Comparison of ENCODE assay signal across 11 cellular contexts in genomic region chr5:147906326-147907095, GRCh38. TPM values are rescaled to one million over a fixed set of nuclear protein-coding genes. Genes with fewer than 3 reads are reported as not detected.
DNase-seq lines count a peak whose midpoint lies in the region; ATAC-seq and TF ChIP-seq lines count a peak whose summit lies in the region.
"Had no signal": no experiment of that assay in that cellular context is flagged by ENCODE, and none has a peak within 500 bp of the region (broad histone marks: within the 10 kb centered on the region; RNA-seq: fewer than 3 reads in every experiment).

TSS of gene C5orf46 (minus strand) at chr5:147906538. CDS start at chr5:147906501, 37 bp downstream.

- CTCF ChIA-PET in WTC11 (lab: Charles Lee): interaction anchor here (1.2 kb wide), 1 partner anchor 20 kb away, joined by 4 read pairs; no protein-coding TSS in a partner anchor

- no peaks in the 10 kb centered on the region for H3K36me3 Mint-ChIP-seq in type B pancreatic cell
- H3K36me3 Mint-ChIP-seq in WTC11: no peaks in the 10 kb centered on the region

- no peaks in the 10 kb centered on the region for H3K27me3 ChIP-seq in breast epithelium

- H3K27ac ChIP-seq in breast epithelium: peak within 1 kb of the TSS; percentile 39 to 56

- H3K27me3 Mint-ChIP-seq in type B pancreatic cell (peaks cover 3% of the 10 kb centered on the region), WTC11 (ENCODE audit: low read depth) (no peaks in the 10 kb centered on the region)

- DNase-seq in HuH-7.5 (ENCODE audit: low spot score): peak; percentile 7
- DNase-seq in breast epithelium (ENCODE audit: low spot score in 2 of 2): no peak
- DNase-seq in hepatic stellate cell (ENCODE audit: low spot score): peak; percentile 30
- no peak for DNase-seq in type B pancreatic cell (ENCODE audit: extremely low spot score, unreplicated experiment)
- no peak for DNase-seq in WTC11 (ENCODE audit: low spot score)
- no peak for DNase-seq in cortex of kidney (lab: John Stamatoyannopoulos, UW)
- no peak for DNase-seq in ureter (ENCODE audit: low spot score)
- DNase-seq in inferior parietal cortex (ENCODE audit: extremely low spot score): no peak
- DNase-seq: DMS79 treated with DMSO at 0.1 percent for 48 hours, NCI-H774 had no signal

- no peak for TF ChIP-seq POLR2A in breast epithelium (IDR thresholded peaks at IDR 0.05)

- H3K27ac Mint-ChIP-seq in type B pancreatic cell: peak within 1 kb of the TSS; percentile 7
- no peak within 1 kb of the TSS for H3K27ac Mint-ChIP-seq in WTC11
- H3K27ac Mint-ChIP-seq: nephron had no signal

- POLR2A ChIA-PET in WTC11 (lab: Charles Lee): no interaction called here

- TF ChIP-seq CTCF in breast epithelium (IDR thresholded peaks at IDR 0.05) (no peak), type B pancreatic cell (conservative IDR thresholded peaks at IDR 0.05) (no peak), WTC11 (IDR thresholded peaks at IDR 0.05) (no peak)

- no peaks in the 10 kb centered on the region for H3K4me1 Mint-ChIP-seq in type B pancreatic cell (ENCODE audit: unreplicated experiment)
- H3K4me1 Mint-ChIP-seq in WTC11: peaks cover 10% of the 10 kb centered on the region

- no peak for ATAC-seq in WTC11

- H3K4me3 Mint-ChIP-seq in type B pancreatic cell (no peak within 1 kb of the TSS), WTC11 (no peak within 1 kb of the TSS)
- H3K4me3 Mint-ChIP-seq: nephron had no signal

- H3K4me3 ChIP-seq in breast epithelium: no peak within 1 kb of the TSS

- no peaks in the 10 kb centered on the region for H3K4me1 ChIP-seq in breast epithelium

- H3K9me3 Mint-ChIP-seq in type B pancreatic cell (no peaks in the 10 kb centered on the region), WTC11 (no peaks in the 10 kb centered on the region)
- H3K9me3 Mint-ChIP-seq: nephron had no signal

- H3K36me3 ChIP-seq in breast epithelium: no peaks in the 10 kb centered on the region

- H3K9me3 ChIP-seq in breast epithelium: no peaks in the 10 kb centered on the region

- intact Hi-C loops in breast epithelium (cut with DNase I; ENCODE audit: low total_unique reads): no loop called here

TF ChIP-seq in WTC11, 78 proteins besides CTCF, POLR2A, EP300 and RAD21:
- TF ChIP-seq NFYB (CRISPR knock-in tag; conservative IDR thresholded peaks at IDR 0.05; ENCODE audit: low read depth) (no peak), ZNF423 (CRISPR knock-in tag; IDR thresholded peaks at IDR 0.05) (no peak), OVOL2 (CRISPR knock-in tag; IDR thresholded peaks at IDR 0.05; ENCODE audit: borderline replicate concordance) (no peak), IRF2 (CRISPR knock-in tag; IDR thresholded peaks at IDR 0.05; ENCODE audit: borderline replicate concordance, low read depth) (no peak), ZNF396 (CRISPR knock-in tag; IDR thresholded peaks at IDR 0.05; ENCODE audit: borderline replicate concordance) (no peak), HMGXB4 (CRISPR knock-in tag; IDR thresholded peaks at IDR 0.05) (no peak)

RNA-seq across cellular contexts. Expression of gene C5orf46, which starts in this region (rescaled TPM):
- total RNA-seq in breast epithelium (1 to 10 TPM in 2 of 3 donors, not detected in 1; 5.2 to 9.4 TPM), type B pancreatic cell (ENCODE audit: low replicate concordance) (not detected in 2 replicates), WTC11 (2021) (not detected in 3 replicates), ureter (not detected)

Comparison
In these comparisons a context has a peak if more than half of its experiments do, and no peak if none do; other contexts are left out.
1. DNase-seq: peak in HuH-7.5 (single experiment) and hepatic stellate cell (single experiment); none in breast epithelium (0 of 2), type B pancreatic cell (single experiment), WTC11 (single experiment), cortex of kidney (single experiment), ureter (single experiment) and inferior parietal cortex (single experiment).